25 cellular contexts compared by ENCODE assay signal in the genomic region with DNA sequence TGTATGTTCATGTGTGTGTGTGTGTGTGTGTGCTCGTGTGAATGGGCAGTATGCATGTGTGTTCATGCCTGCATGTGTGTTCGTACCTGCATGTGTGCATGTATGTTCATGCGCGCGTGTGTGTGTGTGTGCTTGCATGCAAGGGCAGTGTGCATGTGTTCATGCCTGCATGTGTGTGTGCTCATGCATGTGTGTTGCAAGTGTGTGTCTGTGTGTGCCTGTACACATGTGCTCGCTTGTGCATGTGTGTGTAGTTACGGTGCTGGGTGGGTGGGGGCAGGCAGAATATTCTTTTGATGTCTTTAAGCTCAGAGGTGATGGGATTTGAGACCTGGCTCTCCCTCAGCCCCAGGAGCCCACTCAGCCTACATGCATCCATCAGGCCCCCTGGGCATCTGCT.
"Had no signal": no experiment of that assay in that cellular context is flagged by ENCODE, and none has a peak within 500 bp of the region (broad histone marks: within the 10 kb centered on the region; RNA-seq: fewer than 3 reads in every experiment).

No MANE protein-coding gene starts in this region.

- H3K4me3 ChIP-seq: body of pancreas, MG63, SJSA1 had no signal

- H3K9me3 ChIP-seq: body of pancreas, MG63, SJSA1 had no signal

- DNase-seq: activated B cell treated with CpG ODN at 0.5 μM for 24 hours; activated CD4-positive, alpha-beta T cell treated with anti-CD3 and anti-CD28 coated beads for 1 hour; activated CD4-positive, alpha-beta T cell treated with anti-CD3 and anti-CD28 coated beads, Interleukin-2, amount 50 U/mL, for 48 hours; activated CD8-positive, alpha-beta memory T cell treated with anti-CD3 and anti-CD28 coated beads, Interleukin-2, amount 50 U/mL, for 48 hours; activated naive CD4-positive, alpha-beta T cell treated with anti-CD3 and anti-CD28 coated beads, Interleukin-2, amount 50 U/mL, for 16 hours; activated T-cell treated with anti-CD3 and anti-CD28 coated beads, Interleukin-2, amount 50 U/mL, for 1 hour; MG63; MV-4-11; NCI-H1092 treated with DMSO at 0.1 percent for 48 hours; NCI-H1417 treated with DMSO at 0.1 percent for 48 hours; NCI-H1694; NCI-H2029; NCI-H2107; NCI-H345; NCI-H510A treated with DMSO at 0.1 percent for 48 hours; NCI-H69; NK-92 treated with Interleukin-12 subunit alpha and Interleukin-12 subunit beta, amount 100 ng/mL, for 24 hours; OCI-M1; RPMI8226; SHP77; SW 1271 had no signal

- H3K36me3 ChIP-seq: MG63, SJSA1 had no signal

- H3K4me1 ChIP-seq: body of pancreas, SJSA1 had no signal

- H3K27me3 ChIP-seq: body of pancreas, MG63, SJSA1 had no signal

- ATAC-seq: body of pancreas, Panc1, SK-N-SH treated with all-trans-retinoic acid at 6 μM for 48 hours had no signal

- H3K27ac ChIP-seq: body of pancreas, SJSA1 had no signal
